In genomic region chr9:113492343-113493079, GRCh38 we compare ENCODE assay signal across 14 cellular contexts. TPM values are rescaled to one million over a fixed set of nuclear protein-coding genes. Genes with fewer than 3 reads are reported as not detected.
A peak's percentile ranks its signal among the peaks of the same experiment; 100 is the strongest.
DNase-seq lines count a peak whose midpoint lies in the region; ATAC-seq and TF ChIP-seq lines count a peak whose summit lies in the region.
"Had no signal": no experiment of that assay in that cellular context is flagged by ENCODE, and none has a peak within 500 bp of the region (broad histone marks: within the 10 kb centered on the region; RNA-seq: fewer than 3 reads in every experiment).

No MANE protein-coding gene starts in this region.

- H2BK15ac ChIP-seq in neuronal stem cell (ENCODE audit: low read length) = no peak overlapping the region

- no peaks in the 10 kb centered on the region for H3K79me1 ChIP-seq in neuronal stem cell (ENCODE audit: low read depth, low read length)

- H2AFZ ChIP-seq in OCI-LY7 (ENCODE audit: low read length) (peak overlapping the region; percentile 16; the same call in 1 of the 2 replicates), neuronal stem cell (ENCODE audit: low read length) (peak overlapping the region; percentile 82)

- WGBS in neuronal stem cell (ENCODE audit: extremely low coverage in 2 of 2, insufficient read length in 2 of 2, insufficient replicate concordance in 1 of 2), 2 donors = no CpG with 5 or more reads among the region's 11 CpGs

- H3K4me2 ChIP-seq in OCI-LY7 (ENCODE audit: low read length) (no peak overlapping the region), neuronal stem cell (ENCODE audit: insufficient read depth, low read length, poor library complexity, severe bottlenecking) (no peak overlapping the region)

- no peak overlapping the region for H3K9ac ChIP-seq in neuronal stem cell (ENCODE audit: low read depth, low read length, poor library complexity)

- H3K4me3 ChIP-seq in OCI-LY7 (ENCODE audit: low read depth, low read length, poor library complexity, severe bottlenecking) = no peak overlapping the region
- H3K4me3 ChIP-seq in fibroblast of pulmonary artery (replicated peaks; ENCODE audit: low read depth, low read length) = no peak overlapping the region
- H3K4me3 ChIP-seq in neuronal stem cell (ENCODE audit: low read length in 2 of 2) = no peak overlapping the region
- H3K4me3 ChIP-seq: GM12878 had no signal

- H3K27ac ChIP-seq in OCI-LY7 (ENCODE audit: low read depth, low read length, poor library complexity, severe bottlenecking) (no peak overlapping the region), neuronal stem cell (replicated peaks; ENCODE audit: low read length) (no peak overlapping the region)
- H3K27ac ChIP-seq: C4-2B had no signal

- H3K23ac ChIP-seq in neuronal stem cell (ENCODE audit: low read depth, low read length, poor library complexity) = no peak overlapping the region

- H3K27ac Mint-ChIP-seq in progenitor cell of endocrine pancreas = no peak overlapping the region
- no peak overlapping the region for H3K27ac Mint-ChIP-seq in activated CD8-positive, alpha-beta T cell treated with anti-CD3 and anti-CD28 coated beads for 36 hours
- H3K27ac Mint-ChIP-seq: IgD-negative memory B cell had no signal

- peaks cover 4% of the 10 kb centered on the region for H3K4me1 Mint-ChIP-seq in progenitor cell of endocrine pancreas (ENCODE audit: low read depth)
- peaks cover 2% of the 10 kb centered on the region for H3K4me1 Mint-ChIP-seq in activated CD8-positive, alpha-beta T cell treated with anti-CD3 and anti-CD28 coated beads for 36 hours (ENCODE audit: low read depth)

- H3K4me1 ChIP-seq in OCI-LY7 (ENCODE audit: insufficient read depth, low read length, poor library complexity, severe bottlenecking) (peaks cover 8% of the 10 kb centered on the region), neuronal stem cell (ENCODE audit: control insufficient read depth in 2 of 2, insufficient read depth in 1 of 2, low read depth in 1 of 2, low read length in 2 of 2) (peaks cover 3 to 8% of the 10 kb centered on the region in 2 donors)

- no peak for TF ChIP-seq CTCF in OCI-LY7 (conservative IDR thresholded peaks at IDR 0.05; ENCODE audit: low read length)
- no peak for TF ChIP-seq CTCF in fibroblast of pulmonary artery (IDR thresholded peaks at IDR 0.05; ENCODE audit: low read length, missing control alignments)
- TF ChIP-seq CTCF in progenitor cell of endocrine pancreas (IDR thresholded peaks at IDR 0.05; ENCODE audit: unreplicated experiment) = no peak
- no peak for TF ChIP-seq CTCF in activated CD8-positive, alpha-beta T cell treated with anti-CD3 and anti-CD28 coated beads for 36 hours (IDR thresholded peaks at IDR 0.05)

- intact Hi-C loops in OCI-LY7 (cut with micrococcal nuclease; ENCODE audit: unreplicated experiment) = no loop called here
- intact Hi-C loops in activated CD8-positive, alpha-beta T cell treated with anti-CD3 and anti-CD28 coated beads for 36 hours (cut with micrococcal nuclease) = no loop called here

- H4K91ac ChIP-seq in neuronal stem cell (ENCODE audit: low read depth, low read length, poor library complexity) = no peak overlapping the region

- H3K4ac ChIP-seq in neuronal stem cell (ENCODE audit: low read length) = no peak overlapping the region

- DNase-seq in DMS 273 treated with DMSO at 0.1 percent for 48 hours (lab: John Stamatoyannopoulos, UW) = peak; percentile 9
- DNase-seq in OCI-LY7 (ENCODE audit: low spot score) = no peak
- DNase-seq in fibroblast of pulmonary artery (ENCODE audit: low read depth) = peak; percentile 48
- DNase-seq in neuronal stem cell (ENCODE audit: low spot score) = no peak
- no peak for DNase-seq in progenitor cell of endocrine pancreas (ENCODE audit: low spot score, unreplicated experiment)
- no peak for DNase-seq in activated CD8-positive, alpha-beta T cell treated with anti-CD3 and anti-CD28 coated beads for 36 hours
- DNase-seq: activated T-cell treated with anti-CD3 and anti-CD28 coated beads, Interleukin-2, amount 50 U/mL, for 72 hours; NCI-H748 treated with DMSO at 0.1 percent for 48 hours; substantia nigra had no signal

- BruUV-seq in OCI-LY7 (replicated peaks; lab: Mats Ljungman, UMichigan) = no TSS peak

- H3K14ac ChIP-seq in neuronal stem cell (ENCODE audit: low read length) = no peak overlapping the region

- no peaks in the 10 kb centered on the region for H3K9me3 Mint-ChIP-seq in progenitor cell of endocrine pancreas (ENCODE audit: low read depth)
- H3K9me3 Mint-ChIP-seq in activated CD8-positive, alpha-beta T cell treated with anti-CD3 and anti-CD28 coated beads for 36 hours = no peaks in the 10 kb centered on the region
- H3K9me3 Mint-ChIP-seq: activated T-cell treated with anti-CD3 and anti-CD28 coated beads, Interleukin-2, amount 50 U/mL, for 72 hours; IgD-negative memory B cell had no signal

- H3K27me3 ChIP-seq in neuronal stem cell (ENCODE audit: control insufficient read depth in 3 of 3, insufficient read depth in 3 of 3, low read depth in 1 of 3, low read length in 3 of 3) = no peaks in the 10 kb centered on the region

- no peaks in the 10 kb centered on the region for H3K36me3 ChIP-seq in OCI-LY7 (ENCODE audit: insufficient read depth, low read length)
- no peaks in the 10 kb centered on the region for H3K36me3 ChIP-seq in neuronal stem cell (replicated peaks in 1 of 2; ENCODE audit: control insufficient read depth in 2 of 2, insufficient read depth in 2 of 2, low read length in 2 of 2)

- POLR2A ChIA-PET in OCI-LY7 (lab: Charles Lee) = interaction anchor here (0.6 to 2.3 kb wide), 7 partner anchors 8 to 1079 kb away, joined by 3 to 6 read pairs (median 5); no protein-coding TSS in a partner anchor
- POLR2A ChIA-PET in activated CD8-positive, alpha-beta T cell treated with anti-CD3 and anti-CD28 coated beads for 36 hours (lab: Charles Lee) = interaction anchor here (1.0 kb wide), 1 partner anchor 19 kb away, joined by 3 read pairs; no protein-coding TSS in a partner anchor

- H2BK120ac ChIP-seq in neuronal stem cell (ENCODE audit: low read depth, low read length) = no peak overlapping the region

- peaks cover 5% of the 10 kb centered on the region for H3K36me3 Mint-ChIP-seq in progenitor cell of endocrine pancreas (ENCODE audit: insufficient read depth)
- no peaks in the 10 kb centered on the region for H3K36me3 Mint-ChIP-seq in activated CD8-positive, alpha-beta T cell treated with anti-CD3 and anti-CD28 coated beads for 36 hours (ENCODE audit: low read depth)
- H3K36me3 Mint-ChIP-seq: IgD-negative memory B cell had no signal

- no peaks in the 10 kb centered on the region for H4K20me1 ChIP-seq in OCI-LY7 (ENCODE audit: insufficient read depth, low read length)

- ATAC-seq in activated CD8-positive, alpha-beta T cell treated with anti-CD3 and anti-CD28 coated beads for 36 hours = no peak
- ATAC-seq in GM18511 (IDR thresholded peaks at IDR 0.05; ENCODE audit: unreplicated experiment) (no peak), HG02642 (IDR thresholded peaks at IDR 0.05; ENCODE audit: poor library complexity, unreplicated experiment) (no peak)
- ATAC-seq: activated T-cell treated with anti-CD3 and anti-CD28 coated beads, Interleukin-2, amount 50 U/mL, for 72 hours; GM12878 had no signal

- no peak overlapping the region for H3K4me3 Mint-ChIP-seq in progenitor cell of endocrine pancreas (ENCODE audit: low read depth)
- H3K4me3 Mint-ChIP-seq in activated CD8-positive, alpha-beta T cell treated with anti-CD3 and anti-CD28 coated beads for 36 hours = no peak overlapping the region
- H3K4me3 Mint-ChIP-seq: activated T-cell treated with anti-CD3 and anti-CD28 coated beads, Interleukin-2, amount 50 U/mL, for 72 hours; IgD-negative memory B cell had no signal

- H2BK5ac ChIP-seq in neuronal stem cell (ENCODE audit: low read length) = no peak overlapping the region

- H2BK12ac ChIP-seq in neuronal stem cell (ENCODE audit: low read length) = no peak overlapping the region

- no peaks in the 10 kb centered on the region for H3K9me2 ChIP-seq in OCI-LY7 (ENCODE audit: insufficient read depth, low read length)

- CTCF ChIA-PET in OCI-LY7 (lab: Charles Lee; ENCODE audit: unreplicated experiment) = no interaction called here
- CTCF ChIA-PET in activated CD8-positive, alpha-beta T cell treated with anti-CD3 and anti-CD28 coated beads for 36 hours (lab: Charles Lee) = interaction anchor here (0.8 to 3.3 kb wide), 7 partner anchors 15 to 190 kb away, joined by 3 to 8 read pairs (median 5); no protein-coding TSS in a partner anchor

- H2AK5ac ChIP-seq in neuronal stem cell (ENCODE audit: low read depth, low read length) = no peak overlapping the region

- H3K9me3 ChIP-seq in OCI-LY7 (ENCODE audit: low read length) (no peaks in the 10 kb centered on the region), neuronal stem cell (replicated peaks in 1 of 2; ENCODE audit: control insufficient read depth in 2 of 2, insufficient read depth in 1 of 2, low read depth in 1 of 2, low read length in 2 of 2) (no peaks in the 10 kb centered on the region)

- no peaks in the 10 kb centered on the region for H3K79me2 ChIP-seq in OCI-LY7 (ENCODE audit: insufficient read depth, low read depth, low read length)

- H4K8ac ChIP-seq in neuronal stem cell (ENCODE audit: low read depth, low read length) = no peak overlapping the region

- no peak overlapping the region for H3K18ac ChIP-seq in neuronal stem cell (ENCODE audit: low read length)

- H3K27me3 Mint-ChIP-seq in progenitor cell of endocrine pancreas = no peaks in the 10 kb centered on the region
- no peaks in the 10 kb centered on the region for H3K27me3 Mint-ChIP-seq in activated CD8-positive, alpha-beta T cell treated with anti-CD3 and anti-CD28 coated beads for 36 hours
- H3K27me3 Mint-ChIP-seq: IgD-negative memory B cell had no signal

RNA-seq across cellular contexts. Expression of gene RGS3, which starts 29.0 kb away (rescaled TPM):
- 11.7 and 22.8 TPM in 2 replicates for total RNA-seq in OCI-LY7 (2014; rRNA removed; shearing (Covaris generic))
- total RNA-seq in OCI-LY7 (2022) (22.5 and 32.9 TPM in 2 replicates), progenitor cell of endocrine pancreas (39.3 and 44.2 TPM in 2 replicates)
- 26.4 TPM for polyA plus RNA-seq in neuronal stem cell (2013, experiment 1 of 2)
- 26.2 TPM for polyA plus RNA-seq in neuronal stem cell (2013, experiment 2 of 2)
- 10 to 100 TPM; 51.0 to 51.5 TPM for total RNA-seq in activated CD8-positive, alpha-beta T cell treated with anti-CD3 and anti-CD28 coated beads for 36 hours

Comparison
In these comparisons a context has a peak if more than half of its experiments do, and no peak if none do; other contexts are left out.
1. DNase-seq: peak in DMS 273 treated with DMSO at 0.1 percent for 48 hours (single experiment) and fibroblast of pulmonary artery (single experiment); none in OCI-LY7 (single experiment), neuronal stem cell (single experiment), progenitor cell of endocrine pancreas (single experiment) and activated CD8-positive, alpha-beta T cell treated with anti-CD3 and anti-CD28 coated beads for 36 hours (single experiment).